ENCODE assay signal across 10 cellular contexts in genomic region chr7:79282882-79283602, GRCh38.
DNase-seq lines count a peak whose midpoint lies in the region; ATAC-seq, FAIRE-seq and TF ChIP-seq lines count a peak whose summit lies in the region.
"Had no signal": no experiment of that assay in that cellular context is flagged by ENCODE, and none has a peak within 500 bp of the region (broad histone marks: within the 10 kb centered on the region; RNA-seq: fewer than 3 reads in every experiment).

No MANE protein-coding gene starts in this region.

- H4K20me1 ChIP-seq in smooth muscle cell (ENCODE audit: low read depth) = no peaks in the 10 kb centered on the region

- H3K27ac ChIP-seq in smooth muscle cell (ENCODE audit: low read depth) = peak overlapping the region; percentile 65

- no peaks in the 10 kb centered on the region for H3K9me3 ChIP-seq in smooth muscle cell (replicated peaks; ENCODE audit: low read depth)

- H3K36me3 ChIP-seq in smooth muscle cell (ENCODE audit: low read depth) = no peaks in the 10 kb centered on the region

- H3K4me1 ChIP-seq in smooth muscle cell (ENCODE audit: low read depth) = peaks cover 9% of the 10 kb centered on the region

- no peak overlapping the region for H3K4me3 ChIP-seq in smooth muscle cell

- DNase-seq in H54 (ENCODE audit: insufficient read length, low spot score) (no peak), RCC 7860 (ENCODE audit: low spot score) (peak; percentile 77), fibroblast of the conjunctiva (ENCODE audit: low read depth) (peak; percentile 95), smooth muscle cell (lab: John Stamatoyannopoulos, UW; ENCODE audit: unreplicated experiment) (no peak), left colon (no peak)
- DNase-seq: activated T-cell treated with anti-CD3 and anti-CD28 coated beads, Interleukin-2, amount 50 U/mL, for 24 hours; GDM1; H7 had no signal

- no peak overlapping the region for H3K9ac ChIP-seq in smooth muscle cell (ENCODE audit: low read depth)

- no peaks in the 10 kb centered on the region for H3K79me2 ChIP-seq in smooth muscle cell (ENCODE audit: low read depth)

- FAIRE-seq in H54 (lab: Jason Lieb, UNC) = peak; percentile 91
- peak; percentile 61 for FAIRE-seq in RCC 7860 (lab: Jason Lieb, UNC)

- H3F3A ChIP-seq in smooth muscle cell (ENCODE audit: low read depth) = peaks cover 4% of the 10 kb centered on the region

- no peak for TF ChIP-seq CTCF in smooth muscle cell (IDR thresholded peaks at IDR 0.05; ENCODE audit: borderline replicate concordance, insufficient read depth, poor library complexity, severe bottlenecking)

- WGBS in smooth muscle cell (ENCODE audit: low lambda C conversion rate) = 20% methylated on average over 2 of the region's 2 CpGs

- peak overlapping the region; percentile 76 for H3K4me2 ChIP-seq in smooth muscle cell

- no peak overlapping the region for H2AFZ ChIP-seq in smooth muscle cell (ENCODE audit: low read depth)

- intact Hi-C loops in left colon (cut with DNase I, micrococcal nuclease) = no loop called here

- no peaks in the 10 kb centered on the region for H3K27me3 ChIP-seq in smooth muscle cell (ENCODE audit: low read depth)

- no peak for TF ChIP-seq POLR2A in H54 (IDR thresholded peaks at IDR 0.05; ENCODE audit: low read depth, low read length)

- no peak for ATAC-seq in left colon
- ATAC-seq in esophagus mucosa = no peak
- no peak for ATAC-seq in HG02884 (IDR thresholded peaks at IDR 0.05; ENCODE audit: unreplicated experiment)

Comparison
In these comparisons a context has a peak if more than half of its experiments do, and no peak if none do; other contexts are left out.
1. DNase-seq: peak in RCC 7860 (single experiment) and fibroblast of the conjunctiva (single experiment); none in H54 (single experiment), smooth muscle cell (single experiment) and left colon (0 of 2).